In the genomic region with DNA sequence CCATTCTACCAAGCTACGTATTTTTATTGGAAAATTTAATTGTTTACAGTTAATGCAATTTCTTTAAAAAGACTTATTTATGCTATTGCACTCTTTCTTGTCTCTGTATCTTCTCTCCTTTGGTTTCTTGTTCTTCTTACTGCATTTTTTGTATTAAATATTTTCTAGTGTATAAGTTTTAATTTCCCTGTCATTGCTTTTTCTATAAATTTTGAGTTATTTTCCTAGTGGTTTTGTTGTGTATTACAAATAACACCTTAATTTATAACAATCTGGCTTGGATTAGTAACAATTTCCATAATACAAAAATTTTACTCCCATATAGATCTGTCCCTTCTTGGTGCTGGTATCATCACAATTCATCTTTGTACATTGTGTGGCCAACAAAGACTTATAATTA, we compare ENCODE assay signal across 28 cellular contexts.
"Had no signal": no experiment of that assay in that cellular context is flagged by ENCODE, and none has a peak within 500 bp of the region (broad histone marks: within the 10 kb centered on the region; RNA-seq: fewer than 3 reads in every experiment).

No MANE protein-coding gene starts in this region.

- H3K9me3 ChIP-seq: ovary, right lobe of liver, sigmoid colon, stomach, thoracic aorta, thyroid gland, upper lobe of right lung, uterus had no signal

- DNase-seq: natural killer cell; occipital lobe; ovary; posterior cingulate gyrus; psoas muscle; right cardiac atrium; right lobe of liver; sigmoid colon; small intestine; stimulated activated CD4-positive, alpha-beta T cell treated with anti-CD3 and anti-CD28 coated beads, Interleukin-15, amount 100 ng/mL, for 24 hours; stimulated activated CD4-positive, alpha-beta T cell treated with anti-CD3 and anti-CD28 coated beads, Interleukin-2, amount 100 ng/mL, for 24 hours; stimulated activated CD4-positive, alpha-beta T cell treated with anti-CD3 and anti-CD28 coated beads, Interleukin-2, amount 100 ng/mL, for 48 hours; stimulated activated CD4-positive, alpha-beta T cell treated with anti-CD3 and anti-CD28 coated beads, Interleukin-4, amount 100 ng/mL, for 24 hours; stimulated activated naive B cell treated with anti-CD40 and anti-IgM and Interleukin-4, amounts not matched to agents 10 μg/mL and 1 μg/mL and 100 μg/mL, for 72 hours; stimulated activated naive CD4-positive, alpha-beta T cell treated with Interleukin-2 at 50 U/mL for 16 hours; stomach; thyroid gland; trophoblast cell; upper lobe of right lung; uterus had no signal

- H3K4me1 ChIP-seq: neural progenitor cell, parathyroid adenoma, psoas muscle, right lobe of liver, sigmoid colon, stomach, thyroid gland, tibial nerve, upper lobe of right lung, uterus had no signal

- H3K4me3 ChIP-seq: neural progenitor cell, ovary, psoas muscle, right lobe of liver, sigmoid colon, stomach, thoracic aorta, thyroid gland, tibial nerve, upper lobe of right lung, uterus had no signal

- H3K9me3 Mint-ChIP-seq: neural progenitor cell had no signal

- H3K27me3 Mint-ChIP-seq: progenitor cell of endocrine pancreas; stimulated activated naive B cell treated with anti-CD40 and anti-IgM and Interleukin-4, amounts not matched to agents 10 μg/mL and 1 μg/mL and 100 μg/mL, for 72 hours; stimulated activated naive CD8-positive, alpha-beta T cell treated with anti-CD3 and anti-CD28 coated beads, Interleukin-15, Interleukin-2, amounts not matched to agents 100 ng/mL and 50 ng/mL, for 24 hours had no signal

- H3K4me1 Mint-ChIP-seq: natural killer cell; nephron; neural progenitor cell; stimulated activated effector memory CD8-positive, alpha-beta T cell treated with anti-CD3 and anti-CD28 coated beads, Interleukin-12 subunit alpha, Interleukin-12 subunit beta, amount 100 ng/mL, for 72 hours; stimulated activated naive B cell treated with anti-CD40 and anti-IgM and Interleukin-4, amounts not matched to agents 10 μg/mL and 1 μg/mL and 100 μg/mL, for 72 hours had no signal

- H3K4me3 Mint-ChIP-seq: natural killer cell; nephron; neural progenitor cell; stimulated activated effector memory CD8-positive, alpha-beta T cell treated with anti-CD3 and anti-CD28 coated beads, Interleukin-12 subunit alpha, Interleukin-12 subunit beta, amount 100 ng/mL, for 72 hours; stimulated activated naive B cell treated with anti-CD40 and anti-IgM and Interleukin-4, amounts not matched to agents 10 μg/mL and 1 μg/mL and 100 μg/mL, for 72 hours; stimulated activated naive CD8-positive, alpha-beta T cell treated with anti-CD3 and anti-CD28 coated beads, Interleukin-15, Interleukin-2, amounts not matched to agents 100 ng/mL and 50 ng/mL, for 24 hours had no signal

- ATAC-seq: natural killer cell; psoas muscle; right cardiac atrium; right lobe of liver; stimulated activated effector memory CD8-positive, alpha-beta T cell treated with anti-CD3 and anti-CD28 coated beads, Interleukin-12 subunit alpha, Interleukin-12 subunit beta, amount 100 ng/mL, for 72 hours; stimulated activated naive B cell treated with anti-CD40 and anti-IgM and Interleukin-4, amounts not matched to agents 10 μg/mL and 1 μg/mL and 100 μg/mL, for 72 hours; upper lobe of right lung had no signal

- H3K36me3 ChIP-seq: neural progenitor cell, ovary, right lobe of liver, sigmoid colon, stomach, thoracic aorta, thyroid gland, tibial nerve, upper lobe of right lung, uterus had no signal

- H3K27me3 ChIP-seq: neural progenitor cell, ovary, right lobe of liver, sigmoid colon, stomach, thyroid gland, tibial nerve, upper lobe of right lung, uterus had no signal

- H3K36me3 Mint-ChIP-seq: neural progenitor cell; stimulated activated effector memory CD8-positive, alpha-beta T cell treated with anti-CD3 and anti-CD28 coated beads, Interleukin-12 subunit alpha, Interleukin-12 subunit beta, amount 100 ng/mL, for 72 hours; stimulated activated naive B cell treated with anti-CD40 and anti-IgM and Interleukin-4, amounts not matched to agents 10 μg/mL and 1 μg/mL and 100 μg/mL, for 72 hours had no signal

- H3K9ac ChIP-seq: neural progenitor cell, parathyroid adenoma had no signal

- H3K27ac Mint-ChIP-seq: natural killer cell; nephron; neural progenitor cell; progenitor cell of endocrine pancreas; stimulated activated effector memory CD8-positive, alpha-beta T cell treated with anti-CD3 and anti-CD28 coated beads, Interleukin-12 subunit alpha, Interleukin-12 subunit beta, amount 100 ng/mL, for 72 hours; stimulated activated naive B cell treated with anti-CD40 and anti-IgM and Interleukin-4, amounts not matched to agents 10 μg/mL and 1 μg/mL and 100 μg/mL, for 72 hours; stimulated activated naive CD8-positive, alpha-beta T cell treated with anti-CD3 and anti-CD28 coated beads, Interleukin-15, Interleukin-2, amounts not matched to agents 100 ng/mL and 50 ng/mL, for 24 hours had no signal

- H3K27ac ChIP-seq: neural progenitor cell, ovary, parathyroid adenoma, psoas muscle, right lobe of liver, sigmoid colon, stomach, thoracic aorta, thyroid gland, tibial nerve, upper lobe of right lung, uterus had no signal
